In genomic region chr17:76997981-76998531, GRCh38 we compare ENCODE assay signal across 8 cellular contexts.
DNase-seq lines count a peak whose midpoint lies in the region; ATAC-seq and TF ChIP-seq lines count a peak whose summit lies in the region.

No MANE protein-coding gene starts in this region.

- H3K4me3 ChIP-seq in GM06990 (replicated peaks; ENCODE audit: low read depth, low read length) (no peak overlapping the region; the same call in 1 of the 2 replicates), lower lobe of right lung (no peak overlapping the region), vagina (no peak overlapping the region)

- H3K27ac ChIP-seq in lower lobe of right lung (no peak overlapping the region), vagina (no peak overlapping the region)

- H3K9me3 ChIP-seq in lower lobe of right lung (no peaks in the 10 kb centered on the region), vagina (no peaks in the 10 kb centered on the region)

- no peak for TF ChIP-seq POLR2A in vagina (IDR thresholded peaks at IDR 0.05)

- ATAC-seq in HG03060 (IDR thresholded peaks at IDR 0.05; ENCODE audit: low read depth, unreplicated experiment) (peak; percentile 45), lower lobe of right lung (peak; percentile 22 to 51), HG03280 (IDR thresholded peaks at IDR 0.05; ENCODE audit: unreplicated experiment) (no peak)

- H3K27me3 ChIP-seq in GM06990 (replicated peaks; ENCODE audit: control insufficient read depth, insufficient read depth, low read length) (no peaks in the 10 kb centered on the region), lower lobe of right lung (ENCODE audit: low read depth) (peaks cover 19% of the 10 kb centered on the region), vagina (no peaks in the 10 kb centered on the region)

- intact Hi-C loops in lower lobe of right lung (cut with DNase I) (no loop called here), vagina (cut with DNase I) (no loop called here), cardiac septum (cut with DNase I) (no loop called here)

- DNase-seq in GM06990 (ENCODE audit: extremely low read depth, insufficient read length) (peak; percentile 56), lower lobe of right lung (no peak), vagina (ENCODE audit: extremely low spot score in 2 of 2) (no peak), NCI-H2029 (lab: John Stamatoyannopoulos, UW) (no peak), cardiac septum (ENCODE audit: low spot score) (no peak)
- DNase-seq in activated CD4-positive, CD25-positive, alpha-beta regulatory T cell treated with anti-CD3 and anti-CD28 coated beads, Interleukin-2, amount 50 U/mL, for 72 hours = peak; percentile 40

- no peaks in the 10 kb centered on the region for H3K4me1 ChIP-seq in lower lobe of right lung
- H3K4me1 ChIP-seq in vagina = no peaks in the 10 kb centered on the region

- no peaks in the 10 kb centered on the region for H3K36me3 ChIP-seq in GM06990 (ENCODE audit: control insufficient read depth, insufficient read depth, low read length)
- H3K36me3 ChIP-seq in lower lobe of right lung = no peaks in the 10 kb centered on the region
- no peaks in the 10 kb centered on the region for H3K36me3 ChIP-seq in vagina

- TF ChIP-seq CTCF in GM06990 (IDR thresholded peaks at IDR 0.05; ENCODE audit: insufficient read depth, low read length, poor library complexity, severe bottlenecking) (no peak), lower lobe of right lung (IDR thresholded peaks at IDR 0.05) (no peak), vagina (IDR thresholded peaks at IDR 0.05) (no peak)

Comparison
In these comparisons a context has a peak if more than half of its experiments do, and no peak if none do; other contexts are left out.
1. DNase-seq: peak in GM06990 (single experiment) and activated CD4-positive, CD25-positive, alpha-beta regulatory T cell treated with anti-CD3 and anti-CD28 coated beads, Interleukin-2, amount 50 U/mL, for 72 hours (single experiment); none in lower lobe of right lung (single experiment), vagina (0 of 2), NCI-H2029 (single experiment) and cardiac septum (single experiment).